ENCODE assay signal across 31 cellular contexts in genomic region chr3:117068301-117068700, GRCh38.
"Had no signal": no experiment of that assay in that cellular context is flagged by ENCODE, and none has a peak within 500 bp of the region (broad histone marks: within the 10 kb centered on the region; RNA-seq: fewer than 3 reads in every experiment).

No MANE protein-coding gene starts in this region.

- H3K36me3 ChIP-seq: neural progenitor cell, ovary, right lobe of liver, sigmoid colon, spleen, suprapubic skin, tibial artery, transverse colon, upper lobe of right lung, uterus had no signal

- H3K4me1 ChIP-seq: neural progenitor cell, parathyroid adenoma, psoas muscle, right lobe of liver, sigmoid colon, spleen, suprapubic skin, testis, tibial artery, upper lobe of right lung, uterus had no signal

- H3K9me3 Mint-ChIP-seq: nephron; neural progenitor cell; stimulated activated memory B cell treated with anti-CD40 and anti-IgM and Interleukin-4, amounts not matched to agents 10 μg/mL and 1 μg/mL and 100 μg/mL, for 72 hours; stimulated activated naive CD8-positive, alpha-beta T cell treated with anti-CD3 and anti-CD28 coated beads, Interleukin-15, amount 100 ng/mL, for 72 hours; type B pancreatic cell had no signal

- H3K4me3 Mint-ChIP-seq: natural killer cell; nephron; neural progenitor cell; stimulated activated memory B cell treated with anti-CD40 and anti-IgM and Interleukin-4, amounts not matched to agents 10 μg/mL and 1 μg/mL and 100 μg/mL, for 72 hours; stimulated activated naive CD8-positive, alpha-beta T cell treated with anti-CD3 and anti-CD28 coated beads, Interleukin-15, amount 100 ng/mL, for 72 hours; type B pancreatic cell had no signal

- H3K9me3 ChIP-seq: ovary, psoas muscle, right lobe of liver, sigmoid colon, spleen, suprapubic skin, testis, tibial artery, transverse colon, upper lobe of right lung, uterus had no signal

- ATAC-seq: natural killer cell; psoas muscle; right cardiac atrium; right lobe of liver; stimulated activated memory B cell treated with anti-CD40 and anti-IgM and Interleukin-4, amounts not matched to agents 10 μg/mL and 1 μg/mL and 100 μg/mL, for 72 hours; stimulated activated naive CD8-positive, alpha-beta T cell treated with anti-CD3 and anti-CD28 coated beads, Interleukin-15, amount 100 ng/mL, for 72 hours; stimulated activated naive CD8-positive, alpha-beta T cell treated with anti-CD3 and anti-CD28 coated beads, Interleukin-15, Interleukin-2, amounts not matched to agents 100 U/mL and 50 U/mL, for 24 hours; upper lobe of right lung had no signal

- H3K4me1 Mint-ChIP-seq: natural killer cell; nephron; neural progenitor cell; stimulated activated memory B cell treated with anti-CD40 and anti-IgM and Interleukin-4, amounts not matched to agents 10 μg/mL and 1 μg/mL and 100 μg/mL, for 72 hours; stimulated activated naive CD8-positive, alpha-beta T cell treated with anti-CD3 and anti-CD28 coated beads, Interleukin-15, amount 100 ng/mL, for 72 hours had no signal

- H3K4me3 ChIP-seq: neural progenitor cell, ovary, psoas muscle, right lobe of liver, sigmoid colon, smooth muscle cell, spleen, suprapubic skin, testis, tibial artery, transverse colon, upper lobe of right lung, uterus had no signal

- H3K27me3 Mint-ChIP-seq: stimulated activated memory B cell treated with anti-CD40 and anti-IgM and Interleukin-4, amounts not matched to agents 10 μg/mL and 1 μg/mL and 100 μg/mL, for 72 hours; stimulated activated naive CD8-positive, alpha-beta T cell treated with anti-CD3 and anti-CD28 coated beads, Interleukin-15, amount 100 ng/mL, for 72 hours; type B pancreatic cell had no signal

- H3K36me3 Mint-ChIP-seq: natural killer cell; neural progenitor cell; stimulated activated memory B cell treated with anti-CD40 and anti-IgM and Interleukin-4, amounts not matched to agents 10 μg/mL and 1 μg/mL and 100 μg/mL, for 72 hours; type B pancreatic cell had no signal

- DNase-seq: natural killer cell; occipital lobe; ovary; posterior cingulate gyrus; psoas muscle; right cardiac atrium; right lobe of liver; sigmoid colon; spleen; stimulated activated CD4-positive, alpha-beta T cell treated with anti-CD3 and anti-CD28 coated beads, Interleukin-12 subunit alpha, Interleukin-12 subunit beta, amount 100 ng/mL, for 4 hours; stimulated activated CD4-positive, alpha-beta T cell treated with anti-CD3 and anti-CD28 coated beads, Interleukin-1b, Interleukin-23, amount 100 ng/mL, for 48 hours; stimulated activated CD4-positive, alpha-beta T cell treated with anti-CD3 and anti-CD28 coated beads, Interleukin-4, amount 100 ng/mL, for 1 hour; stimulated activated CD4-positive, alpha-beta T cell treated with anti-CD3 and anti-CD28 coated beads, Interleukin-4, amount 100 ng/mL, for 4 hours; stimulated activated CD8-positive, alpha-beta memory T cell treated with anti-CD3 and anti-CD28 coated beads, Interleukin-4, amount 100 ng/mL, for 48 hours; stimulated activated naive CD4-positive, alpha-beta T cell; stimulated activated naive CD8-positive, alpha-beta T cell treated with anti-CD3 and anti-CD28 coated beads, Interleukin-15, amount 100 ng/mL, for 72 hours; stimulated activated naive CD8-positive, alpha-beta T cell treated with anti-CD3 and anti-CD28 coated beads, Interleukin-15, Interleukin-2, amounts not matched to agents 100 U/mL and 50 U/mL, for 24 hours; substantia nigra; testis; tibial artery; transverse colon; upper lobe of right lung; uterus had no signal

- H3K27ac Mint-ChIP-seq: natural killer cell; nephron; neural progenitor cell; progenitor cell of endocrine pancreas; stimulated activated memory B cell treated with anti-CD40 and anti-IgM and Interleukin-4, amounts not matched to agents 10 μg/mL and 1 μg/mL and 100 μg/mL, for 72 hours; stimulated activated naive CD8-positive, alpha-beta T cell treated with anti-CD3 and anti-CD28 coated beads, Interleukin-15, amount 100 ng/mL, for 72 hours; type B pancreatic cell had no signal
